Comparison of ENCODE assay signal across 2 cellular contexts in the genomic region with DNA sequence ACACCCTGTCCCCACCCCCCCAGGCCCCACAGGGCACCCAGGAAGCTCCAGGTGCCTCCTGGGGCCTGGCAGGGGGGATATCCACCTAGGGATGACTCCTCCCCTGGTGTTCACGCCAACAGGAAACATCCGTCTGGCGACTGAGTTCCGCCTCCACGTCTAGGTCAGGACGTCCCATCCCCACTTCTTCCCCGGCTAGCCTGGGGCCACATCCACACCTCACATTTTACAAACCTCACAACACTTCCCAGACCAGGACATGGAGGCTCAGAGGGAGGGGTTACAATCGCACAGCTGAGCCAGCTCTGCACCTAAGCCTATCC.
TF ChIP-seq lines count a peak whose summit lies in the region.

No MANE protein-coding gene starts in this region.

TF ChIP-seq in endothelial cell of umbilical vein, 7 proteins besides CTCF, POLR2A, EP300 and RAD21 (continued from another document):
- TF ChIP-seq POLR2AphosphoS5 (IDR thresholded peaks at IDR 0.05; ENCODE audit: insufficient read depth, low read depth, low read length) (peak; percentile 24), GATA2 (IDR thresholded peaks at IDR 0.05; ENCODE audit: insufficient read depth, insufficient read length, low read depth, low read length) (no peak), MYC (IDR thresholded peaks at IDR 0.05; ENCODE audit: low read depth, low read length) (no peak)
- TF ChIP-seq, protein P1, sequence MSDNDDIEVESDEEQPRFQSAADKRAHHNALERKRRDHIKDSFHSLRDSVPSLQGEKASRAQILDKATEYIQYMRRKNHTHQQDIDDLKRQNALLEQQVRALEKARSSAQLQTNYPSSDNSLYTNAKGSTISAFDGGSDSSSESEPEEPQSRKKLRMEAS (IDR thresholded peaks at IDR 0.05; ENCODE audit: insufficient read depth, insufficient read length) = no peak

TF ChIP-seq in SK-N-SH treated with all-trans-retinoic acid at 6 μM for 48 hours, 23 proteins besides CTCF, POLR2A, EP300 and RAD21:
- TF ChIP-seq, protein P2, sequence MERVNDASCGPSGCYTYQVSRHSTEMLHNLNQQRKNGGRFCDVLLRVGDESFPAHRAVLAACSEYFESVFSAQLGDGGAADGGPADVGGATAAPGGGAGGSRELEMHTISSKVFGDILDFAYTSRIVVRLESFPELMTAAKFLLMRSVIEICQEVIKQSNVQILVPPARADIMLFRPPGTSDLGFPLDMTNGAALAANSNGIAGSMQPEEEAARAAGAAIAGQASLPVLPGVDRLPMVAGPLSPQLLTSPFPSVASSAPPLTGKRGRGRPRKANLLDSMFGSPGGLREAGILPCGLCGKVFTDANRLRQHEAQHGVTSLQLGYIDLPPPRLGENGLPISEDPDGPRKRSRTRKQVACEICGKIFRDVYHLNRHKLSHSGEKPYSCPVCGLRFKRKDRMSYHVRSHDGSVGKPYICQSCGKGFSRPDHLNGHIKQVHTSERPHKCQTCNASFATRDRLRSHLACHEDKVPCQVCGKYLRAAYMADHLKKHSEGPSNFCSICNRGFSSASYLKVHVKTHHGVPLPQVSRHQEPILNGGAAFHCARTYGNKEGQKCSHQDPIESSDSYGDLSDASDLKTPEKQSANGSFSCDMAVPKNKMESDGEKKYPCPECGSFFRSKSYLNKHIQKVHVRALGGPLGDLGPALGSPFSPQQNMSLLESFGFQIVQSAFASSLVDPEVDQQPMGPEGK (CRISPR knock-in tag; IDR thresholded peaks at IDR 0.05; ENCODE audit: borderline replicate concordance) = no peak
- no peak for TF ChIP-seq CSRNP3 (CRISPR knock-in tag; IDR thresholded peaks at IDR 0.05)
- TF ChIP-seq ARNTL (CRISPR knock-in tag; IDR thresholded peaks at IDR 0.05; ENCODE audit: borderline replicate concordance, low read depth) = no peak
- TF ChIP-seq ZFP30 (CRISPR knock-in tag; IDR thresholded peaks at IDR 0.05) = no peak
- no peak for TF ChIP-seq TOX (CRISPR knock-in tag; IDR thresholded peaks at IDR 0.05; ENCODE audit: borderline replicate concordance)
